8 cellular contexts compared by ENCODE assay signal in genomic region chrX:135421537-135421931, GRCh38. TPM values are rescaled to one million over a fixed set of nuclear protein-coding genes. Genes with fewer than 3 reads are reported as not detected.
DNase-seq lines count a peak whose midpoint lies in the region; ATAC-seq and TF ChIP-seq lines count a peak whose summit lies in the region.

No MANE protein-coding gene starts in this region.

- H3K9me3 Mint-ChIP-seq in endothelial cell (ENCODE audit: unreplicated experiment): no peaks in the 10 kb centered on the region

- TF ChIP-seq CTCF in endothelial cell (IDR thresholded peaks at IDR 0.05; ENCODE audit: unreplicated experiment) (no peak), mucosa of descending colon (IDR thresholded peaks at IDR 0.05) (no peak)

- H3K4me3 ChIP-seq in BLaER1 treated with 17β-estradiol and CSF1 and Interleukin-3, amounts not matched to agents 10 nM and 100 nM: peak overlapping the region; percentile 54 to 71 (median 62); a peak in 16 of 20 replicates
- H3K4me3 ChIP-seq in mucosa of descending colon: no peak overlapping the region

- no peaks in the 10 kb centered on the region for H3K36me3 ChIP-seq in BLaER1 treated with 17β-estradiol and CSF1 and Interleukin-3, amounts not matched to agents 10 nM and 100 nM
- no peaks in the 10 kb centered on the region for H3K36me3 ChIP-seq in mucosa of descending colon (ENCODE audit: low read depth)

- H3K4me2 ChIP-seq in BLaER1 treated with 17β-estradiol and CSF1 and Interleukin-3, amounts not matched to agents 10 nM and 100 nM: peak overlapping the region; percentile 13 to 64 (median 46); a peak in 17 of 22 replicates

- intact Hi-C loops in mucosa of descending colon (cut with DNase I, micrococcal nuclease): no loop called here

- ATAC-seq in GM19438 (IDR thresholded peaks at IDR 0.05; ENCODE audit: low read depth, unreplicated experiment): peak; percentile 83
- peak; percentile 84 for ATAC-seq in HG03521 (IDR thresholded peaks at IDR 0.05; ENCODE audit: unreplicated experiment)
- ATAC-seq in mucosa of descending colon: peak; percentile 97

- H3K9ac ChIP-seq in BLaER1 treated with 17β-estradiol and CSF1 and Interleukin-3, amounts not matched to agents 10 nM and 100 nM: no peak overlapping the region

- peak overlapping the region; percentile 87 for H3K4me3 Mint-ChIP-seq in endothelial cell (ENCODE audit: unreplicated experiment)

- DNase-seq in NCI-H82 treated with DMSO at 0.1 percent for 48 hours (lab: John Stamatoyannopoulos, UW; ENCODE audit: unreplicated experiment) (peak; percentile 72), endothelial cell (ENCODE audit: low spot score) (peak; percentile 78), mucosa of descending colon (peak; percentile 85 to 93 (median 89))
- peak; percentile 62 for DNase-seq in activated CD8-positive, alpha-beta memory T cell treated with anti-CD3 and anti-CD28 coated beads, Interleukin-2, amount 50 U/mL, for 1 hour (ENCODE audit: extremely low read depth)
- DNase-seq in stimulated activated CD8-positive, alpha-beta memory T cell treated with anti-CD3 and anti-CD28 coated beads, Interleukin-2, amount 100 ng/mL, for 1 hour (ENCODE audit: low read depth in 2 of 2): peak; percentile 73 to 76

- no peak overlapping the region for H3K27ac ChIP-seq in BLaER1 treated with 17β-estradiol and CSF1 and Interleukin-3, amounts not matched to agents 10 nM and 100 nM

- peaks cover 11% of the 10 kb centered on the region for H3K4me1 Mint-ChIP-seq in endothelial cell (ENCODE audit: unreplicated experiment)

- H3K36me3 Mint-ChIP-seq in endothelial cell (ENCODE audit: low read depth, unreplicated experiment): peaks cover 4% of the 10 kb centered on the region

- H3K4me1 ChIP-seq in BLaER1 treated with 17β-estradiol and CSF1 and Interleukin-3, amounts not matched to agents 10 nM and 100 nM: peaks cover 0 to 22% (median 20%) of the 10 kb centered on the region in 10 experiments; a peak in 16 of 20 replicates
- peaks cover 3% of the 10 kb centered on the region for H3K4me1 ChIP-seq in mucosa of descending colon (ENCODE audit: low read depth)

- H3K27ac Mint-ChIP-seq in endothelial cell (ENCODE audit: unreplicated experiment): peak overlapping the region; percentile 70

- peaks cover 4% of the 10 kb centered on the region for H3K27me3 Mint-ChIP-seq in endothelial cell (ENCODE audit: unreplicated experiment)

- H3K9me3 ChIP-seq in BLaER1 treated with 17β-estradiol and CSF1 and Interleukin-3, amounts not matched to agents 10 nM and 100 nM (replicated peaks in 1 of 11): peaks cover 0 to 7% (median 0%) of the 10 kb centered on the region in 11 experiments; a peak in 3 of 22 replicates
- no peaks in the 10 kb centered on the region for H3K9me3 ChIP-seq in mucosa of descending colon

- H4K20me1 ChIP-seq in BLaER1 treated with 17β-estradiol and CSF1 and Interleukin-3, amounts not matched to agents 10 nM and 100 nM: peaks cover 0 to 13% (median 0%) of the 10 kb centered on the region in 11 experiments; a peak in 5 of 22 replicates

- peaks cover 48 to 92% (median 73%) of the 10 kb centered on the region in 11 experiments for H3K27me3 ChIP-seq in BLaER1 treated with 17β-estradiol and CSF1 and Interleukin-3, amounts not matched to agents 10 nM and 100 nM

RNA-seq across cellular contexts. Expression of gene SMIM10L2A, which starts 0.2 kb away (rescaled TPM):
- total RNA-seq in endothelial cell (ENCODE audit: unreplicated experiment): 23.6 TPM
- total RNA-seq in mucosa of descending colon: 1 to 10 TPM in 1 of 3 donors, under 1 TPM in 2; 0.39 to 1.1 (median 0.58) TPM

Comparison
In these comparisons a context has a peak if more than half of its experiments do, and no peak if none do; other contexts are left out.
1. RNA of gene SMIM10L2A, which starts 0.2 kb away (total RNA-seq): 23.6 TPM in endothelial cell (single experiment); 0.39 to 1.1 TPM in mucosa of descending colon; every median in the first group is over 10 times any median in the second.
2. Peak in every context shown above with its lines, with median percentiles within 50 percentile points of each other: ATAC-seq and DNase-seq.